ENCODE assay signal across 9 cellular contexts in the genomic region with DNA sequence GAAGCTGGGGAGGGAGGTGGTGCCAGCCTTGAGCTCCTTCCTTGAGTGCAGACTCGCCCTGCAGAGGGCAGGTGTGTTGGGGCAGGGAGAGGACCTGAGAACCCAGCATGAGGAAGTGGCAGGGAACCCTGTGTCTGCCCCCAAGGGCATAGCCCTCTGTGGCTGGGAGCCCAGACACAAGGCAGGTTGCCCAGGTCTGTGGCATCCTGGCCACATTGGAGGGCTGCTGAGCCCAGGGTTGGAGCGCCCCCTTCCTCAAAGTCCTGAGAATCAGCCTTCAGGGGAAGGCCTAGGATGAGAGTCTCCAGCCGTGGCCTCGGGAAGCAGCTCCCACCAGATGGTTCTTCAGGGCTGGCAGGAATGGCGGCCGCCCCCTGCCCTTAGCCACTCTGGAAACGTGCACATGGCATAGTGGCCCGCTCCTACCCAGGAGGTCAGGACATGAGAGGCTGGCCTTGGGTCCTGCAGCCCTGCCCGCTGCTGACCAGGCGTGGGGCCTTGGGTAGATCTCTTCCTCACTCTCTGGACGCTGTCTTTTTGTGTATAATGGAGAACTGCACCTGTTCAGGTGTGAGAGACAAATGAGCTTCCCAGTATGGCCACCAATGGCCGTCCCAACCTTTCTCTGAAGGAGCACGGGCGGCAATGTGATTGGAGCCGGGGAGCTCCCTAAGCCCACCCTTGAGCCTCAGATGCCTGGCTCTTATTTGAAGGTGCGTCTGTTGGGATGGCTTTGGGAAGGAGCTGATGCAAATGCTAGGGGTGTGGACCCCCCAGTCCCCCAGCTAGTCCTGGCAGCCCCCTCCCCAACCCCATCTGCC. TPM values are rescaled to one million over a fixed set of nuclear protein-coding genes. Genes with fewer than 3 reads are reported as not detected.
DNase-seq lines count a peak whose midpoint lies in the region; ATAC-seq and TF ChIP-seq lines count a peak whose summit lies in the region.
"Had no signal": no experiment of that assay in that cellular context is flagged by ENCODE, and none has a peak within 500 bp of the region (broad histone marks: within the 10 kb centered on the region; RNA-seq: fewer than 3 reads in every experiment).

No MANE protein-coding gene starts in this region.

- no peak for TF ChIP-seq CTCF in colonic mucosa (IDR thresholded peaks at IDR 0.05)

- H3K9ac ChIP-seq in colonic mucosa (ENCODE audit: low read depth in 2 of 2, low read length in 2 of 2) = peak overlapping the region; percentile 51 to 78

- H3K27ac ChIP-seq in colonic mucosa = peak overlapping the region; percentile 76

- no peak overlapping the region for H3K4me3 ChIP-seq in colonic mucosa

- H3K27me3 ChIP-seq in colonic mucosa = no peaks in the 10 kb centered on the region

- H3K27ac Mint-ChIP-seq in activated CD4-positive, alpha-beta T cell treated with anti-CD3 and anti-CD28 coated beads, Interleukin-2, amount 10 ng/mL, durations not matched to agents 24 days and 14 days = peak overlapping the region; percentile 58

- H3K36me3 ChIP-seq in colonic mucosa = no peaks in the 10 kb centered on the region

- H3K4me1 Mint-ChIP-seq in activated CD4-positive, alpha-beta T cell treated with anti-CD3 and anti-CD28 coated beads, Interleukin-2, amount 10 ng/mL, durations not matched to agents 24 days and 14 days = peaks cover 56% of the 10 kb centered on the region

- no peak overlapping the region for H3K4me3 Mint-ChIP-seq in activated CD4-positive, alpha-beta T cell treated with anti-CD3 and anti-CD28 coated beads, Interleukin-2, amount 10 ng/mL, durations not matched to agents 24 days and 14 days
- H3K4me3 Mint-ChIP-seq: CD14-positive monocyte had no signal

- peaks cover 21% of the 10 kb centered on the region for H3K4me1 ChIP-seq in colonic mucosa

- peaks cover 15% of the 10 kb centered on the region for H3K36me3 Mint-ChIP-seq in activated CD4-positive, alpha-beta T cell treated with anti-CD3 and anti-CD28 coated beads, Interleukin-2, amount 10 ng/mL, durations not matched to agents 24 days and 14 days (ENCODE audit: low read depth)

- H3K9me3 Mint-ChIP-seq in activated CD4-positive, alpha-beta T cell treated with anti-CD3 and anti-CD28 coated beads, Interleukin-2, amount 10 ng/mL, durations not matched to agents 24 days and 14 days = no peaks in the 10 kb centered on the region

- DNase-seq in activated CD4-positive, alpha-beta T cell treated with anti-CD3 and anti-CD28 coated beads, Interleukin-2, amount 10 ng/mL, durations not matched to agents 24 days and 14 days = no peak
- DNase-seq in activated CD4-positive, alpha-beta T cell treated with anti-CD3 and anti-CD28 coated beads, Interleukin-2, amount 50 U/mL, for 1 hour = no peak
- DNase-seq in NCI-H1092 (lab: John Stamatoyannopoulos, UW) (peak; percentile 32), colonic mucosa (peak; percentile 85), renal cortical epithelial cell (ENCODE audit: low read depth) (peak; percentile 19), GDM1 (lab: John Stamatoyannopoulos, UW) (no peak), cerebellar nuclear complex (lab: John Stamatoyannopoulos, UW) (no peak)

- ATAC-seq in HG03097 (IDR thresholded peaks at IDR 0.05; ENCODE audit: low FRiP score, unreplicated experiment) = no peak

- no peaks in the 10 kb centered on the region for H3K27me3 Mint-ChIP-seq in activated CD4-positive, alpha-beta T cell treated with anti-CD3 and anti-CD28 coated beads, Interleukin-2, amount 10 ng/mL, durations not matched to agents 24 days and 14 days

- intact Hi-C loops in activated CD4-positive, alpha-beta T cell treated with anti-CD3 and anti-CD28 coated beads, Interleukin-2, amount 10 ng/mL, durations not matched to agents 24 days and 14 days (cut with micrococcal nuclease) = no loop called here
- intact Hi-C loops in colonic mucosa (cut with DNase I) = loop anchor here (5.0 to 10.0 kb wide), 3 partner anchors 148 to 268 kb away; a partner anchor contains a TSS

- no peaks in the 10 kb centered on the region for H3K9me3 ChIP-seq in colonic mucosa

RNA-seq across cellular contexts. Expression of a gene that starts 4.5 kb away (rescaled TPM):
- 0.05 TPM in 2 replicates for total RNA-seq in activated CD4-positive, alpha-beta T cell treated with anti-CD3 and anti-CD28 coated beads, Interleukin-2, amount 10 ng/mL, durations not matched to agents 24 days and 14 days
- total RNA-seq in colonic mucosa (10 to 100 TPM; 29.3 to 41.6 TPM), renal cortical epithelial cell (8.7 and 9.4 TPM in 2 replicates)

RNA-seq across cellular contexts. Expression of a gene that starts 29.4 kb away (rescaled TPM):
- 93.0 and 101 TPM in 2 replicates for total RNA-seq in activated CD4-positive, alpha-beta T cell treated with anti-CD3 and anti-CD28 coated beads, Interleukin-2, amount 10 ng/mL, durations not matched to agents 24 days and 14 days
- total RNA-seq in colonic mucosa (10 to 100 TPM; 66.5 to 72.3 TPM), renal cortical epithelial cell (103 and 181 TPM in 2 replicates)

RNA-seq across cellular contexts. Expression of a gene that starts 38.6 kb away (rescaled TPM):
- 36.7 and 39.1 TPM in 2 replicates for total RNA-seq in activated CD4-positive, alpha-beta T cell treated with anti-CD3 and anti-CD28 coated beads, Interleukin-2, amount 10 ng/mL, durations not matched to agents 24 days and 14 days
- total RNA-seq in colonic mucosa (10 to 100 TPM; 21.1 to 45.5 TPM), renal cortical epithelial cell (7.5 and 34.4 TPM in 2 replicates)

RNA-seq across cellular contexts. Expression of a gene that starts 46.0 kb away (rescaled TPM):
- 63.5 and 67.3 TPM in 2 replicates for total RNA-seq in activated CD4-positive, alpha-beta T cell treated with anti-CD3 and anti-CD28 coated beads, Interleukin-2, amount 10 ng/mL, durations not matched to agents 24 days and 14 days
- 10 to 100 TPM in 1 of 2 donors, 1 to 10 TPM in 1; 9.2 to 13.3 TPM for total RNA-seq in colonic mucosa
- total RNA-seq in renal cortical epithelial cell = 13.2 and 16.0 TPM in 2 replicates

Comparison
In these comparisons a context has a peak if more than half of its experiments do, and no peak if none do; other contexts are left out.
1. DNase-seq: peak in NCI-H1092 (single experiment), colonic mucosa (single experiment) and renal cortical epithelial cell (single experiment); none in activated CD4-positive, alpha-beta T cell treated with anti-CD3 and anti-CD28 coated beads, Interleukin-2, amount 10 ng/mL, durations not matched to agents 24 days and 14 days (single experiment), activated CD4-positive, alpha-beta T cell treated with anti-CD3 and anti-CD28 coated beads, Interleukin-2, amount 50 U/mL, for 1 hour (single experiment), GDM1 (single experiment) and cerebellar nuclear complex (0 of 2).